In the genomic region with DNA sequence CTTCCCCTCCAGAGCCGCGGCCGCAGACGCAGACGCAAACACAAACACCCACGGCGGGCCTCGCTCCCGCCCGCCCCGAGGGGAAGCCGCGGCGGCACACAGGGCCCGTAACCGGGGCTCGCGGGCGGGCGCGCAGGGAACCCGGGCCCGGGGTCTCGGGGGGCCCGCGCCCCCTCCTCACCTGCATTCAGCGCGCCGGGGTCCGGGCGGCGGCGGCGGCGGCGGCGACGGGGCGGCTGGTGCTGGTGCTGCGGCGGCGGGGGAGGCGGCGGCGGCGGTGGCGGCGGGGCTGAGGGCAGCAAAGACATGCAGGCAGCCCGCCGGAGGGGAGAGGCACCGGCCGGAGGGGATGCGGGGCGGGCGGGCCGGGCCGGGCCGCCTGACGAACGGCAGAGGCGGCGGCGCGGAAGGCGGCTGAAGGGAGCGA, we compare ENCODE assay signal across 8 cellular contexts. TPM values are rescaled to one million over a fixed set of nuclear protein-coding genes. Genes with fewer than 3 reads are reported as not detected.
DNase-seq lines count a peak whose midpoint lies in the region; ATAC-seq, FAIRE-seq and TF ChIP-seq lines count a peak whose summit lies in the region.

No MANE protein-coding gene starts in this region.

- ATAC-seq in HG03064 (IDR thresholded peaks at IDR 0.05; ENCODE audit: low read depth, unreplicated experiment) = peak; percentile 9
- no peak for ATAC-seq in activated CD8-positive, alpha-beta T cell treated with anti-CD3 and anti-CD28 coated beads for 36 hours

- intact Hi-C loops in activated CD8-positive, alpha-beta T cell treated with anti-CD3 and anti-CD28 coated beads for 36 hours (cut with micrococcal nuclease) = loop anchor here (5.0 kb wide), 1 partner anchor 82 kb away; no protein-coding TSS in a partner anchor
- intact Hi-C loops in ovary (cut with DNase I) = loop anchor here in 1 of 4 donors (2.0 kb wide), 1 partner anchor 43 kb away; a partner anchor contains a TSS

- TF ChIP-seq EP300 in ovary (IDR thresholded peaks at IDR 0.05) = no peak

- peak overlapping the region; percentile 90 for H3K4me3 ChIP-seq in ovary

- peaks cover 9% of the 10 kb centered on the region for H3K4me1 ChIP-seq in ovary (ENCODE audit: insufficient read depth)

- DNase-seq in activated T-cell treated with anti-CD3 and anti-CD28 coated beads for 48 hours (ENCODE audit: low read depth) (peak; percentile 67), glomerular visceral epithelial cell (ENCODE audit: extremely low spot score) (peak; percentile 23), ovary (no peak), NCI-H1436 treated with DMSO at 0.1 percent for 48 hours (lab: John Stamatoyannopoulos, UW) (no peak), GM19239 (ENCODE audit: insufficient read length, low spot score) (no peak)
- no peak for DNase-seq in activated T-cell treated with anti-CD3 and anti-CD28 coated beads, Interleukin-2, amount 50 U/mL, for 1 hour
- DNase-seq in activated CD8-positive, alpha-beta T cell treated with anti-CD3 and anti-CD28 coated beads for 36 hours = no peak

- no peaks in the 10 kb centered on the region for H3K36me3 ChIP-seq in ovary

- no peaks in the 10 kb centered on the region for H3K27me3 Mint-ChIP-seq in activated CD8-positive, alpha-beta T cell treated with anti-CD3 and anti-CD28 coated beads for 36 hours

- 0 to 2% (median 0%) methylated on average over 18 to 65 of the region's 66 CpGs for WGBS in ovary, 3 donors

- TF ChIP-seq CTCF in activated CD8-positive, alpha-beta T cell treated with anti-CD3 and anti-CD28 coated beads for 36 hours (IDR thresholded peaks at IDR 0.05) = no peak
- TF ChIP-seq CTCF in ovary (IDR thresholded peaks at IDR 0.05) = no peak

- POLR2A ChIA-PET in activated CD8-positive, alpha-beta T cell treated with anti-CD3 and anti-CD28 coated beads for 36 hours (lab: Charles Lee) = interaction anchor here (0.6 to 6.7 kb wide), 21 partner anchors 10 to 87 kb away, joined by 3 to 192 read pairs (median 5); a partner anchor contains a TSS

- TF ChIP-seq POLR2A in ovary (IDR thresholded peaks at IDR 0.05) = no peak

- no peaks in the 10 kb centered on the region for H3K27me3 ChIP-seq in ovary

- no peak for FAIRE-seq in GM19239 (lab: Jason Lieb, UNC)

- peak overlapping the region; percentile 99 for H3K27ac Mint-ChIP-seq in activated CD8-positive, alpha-beta T cell treated with anti-CD3 and anti-CD28 coated beads for 36 hours

- CTCF ChIA-PET in activated CD8-positive, alpha-beta T cell treated with anti-CD3 and anti-CD28 coated beads for 36 hours (lab: Charles Lee) = interaction anchor here (1.3 to 2.4 kb wide), 3 partner anchors 36 to 84 kb away, joined by 3 to 12 read pairs (median 12); a partner anchor contains a TSS

- no peaks in the 10 kb centered on the region for H3K9me3 Mint-ChIP-seq in activated CD8-positive, alpha-beta T cell treated with anti-CD3 and anti-CD28 coated beads for 36 hours

- peak overlapping the region; percentile 96 for H3K4me3 Mint-ChIP-seq in activated CD8-positive, alpha-beta T cell treated with anti-CD3 and anti-CD28 coated beads for 36 hours

- peak overlapping the region; percentile 98 for H3K27ac ChIP-seq in ovary

- peaks cover 25% of the 10 kb centered on the region for H3K36me3 Mint-ChIP-seq in activated CD8-positive, alpha-beta T cell treated with anti-CD3 and anti-CD28 coated beads for 36 hours (ENCODE audit: low read depth)

- H3K9me3 ChIP-seq in ovary = no peaks in the 10 kb centered on the region

- peaks cover 42% of the 10 kb centered on the region for H3K4me1 Mint-ChIP-seq in activated CD8-positive, alpha-beta T cell treated with anti-CD3 and anti-CD28 coated beads for 36 hours (ENCODE audit: low read depth)

RNA-seq across cellular contexts. Expression of a gene that starts 0.3 kb away (rescaled TPM):
- 100 to 1,000 TPM; 109 to 118 TPM for total RNA-seq in activated CD8-positive, alpha-beta T cell treated with anti-CD3 and anti-CD28 coated beads for 36 hours
- 10 to 100 TPM; 16.1 to 58.6 (median 48.6) TPM for total RNA-seq in ovary
- polyA plus RNA-seq in ovary = 10 to 100 TPM in 1 of 2 donors, 1 to 10 TPM in 1; 7.7 to 20.0 TPM

RNA-seq across cellular contexts. Expression of a gene that starts 43.2 kb away (rescaled TPM):
- 10 to 100 TPM; 55.7 to 62.4 TPM for total RNA-seq in activated CD8-positive, alpha-beta T cell treated with anti-CD3 and anti-CD28 coated beads for 36 hours
- 10 to 100 TPM; 22.1 to 31.4 (median 25.4) TPM for total RNA-seq in ovary
- 10 to 100 TPM; 14.5 to 21.3 TPM for polyA plus RNA-seq in ovary

Comparison
In these comparisons a context has a peak if more than half of its experiments do, and no peak if none do; other contexts are left out.
1. DNase-seq: peak in activated T-cell treated with anti-CD3 and anti-CD28 coated beads for 48 hours (single experiment) and glomerular visceral epithelial cell (single experiment); none in activated T-cell treated with anti-CD3 and anti-CD28 coated beads, Interleukin-2, amount 50 U/mL, for 1 hour (single experiment), activated CD8-positive, alpha-beta T cell treated with anti-CD3 and anti-CD28 coated beads for 36 hours (single experiment), ovary (0 of 5), NCI-H1436 treated with DMSO at 0.1 percent for 48 hours (single experiment) and GM19239 (single experiment).